In the genomic region with DNA sequence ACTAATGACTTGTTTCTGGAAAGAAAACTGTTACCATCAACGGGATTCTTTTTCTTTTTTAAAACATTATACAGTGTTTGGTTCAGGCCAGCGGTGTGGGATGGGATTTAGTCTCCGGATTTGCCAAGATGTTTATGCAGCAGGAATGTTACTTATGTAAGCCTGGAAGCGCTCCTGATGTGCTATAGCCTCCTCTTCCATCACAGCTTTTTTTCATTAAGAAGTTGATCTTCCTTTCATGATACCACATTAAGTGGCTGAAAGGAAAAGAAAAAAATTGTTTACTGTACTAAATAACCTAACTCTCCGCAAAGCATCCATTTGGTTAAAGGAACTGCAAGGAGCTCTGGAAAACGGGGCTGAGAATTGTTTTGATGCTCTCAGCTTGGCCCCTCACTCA, we compare ENCODE assay signal across 2 cellular contexts.
TF ChIP-seq lines count a peak whose summit lies in the region.

No MANE protein-coding gene starts in this region.

TF ChIP-seq in A549, 52 proteins besides CTCF, POLR2A, EP300 and RAD21 (continued from another document):
- TF ChIP-seq, protein P1, sequence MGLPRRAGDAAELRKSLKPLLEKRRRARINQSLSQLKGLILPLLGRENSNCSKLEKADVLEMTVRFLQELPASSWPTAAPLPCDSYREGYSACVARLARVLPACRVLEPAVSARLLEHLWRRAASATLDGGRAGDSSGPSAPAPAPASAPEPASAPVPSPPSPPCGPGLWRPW (IDR thresholded peaks at IDR 0.05): no peak
- no peak for TF ChIP-seq NR3C1 (IDR thresholded peaks at IDR 0.05)
TF ChIP-seq in A549: peak in this region for 0.

TF ChIP-seq in HCT116, 20 proteins besides CTCF, POLR2A, EP300 and RAD21 (continued from another document):
- TF ChIP-seq SIN3A (IDR thresholded peaks at IDR 0.05; ENCODE audit: low read depth) (no peak), FOSL1 (IDR thresholded peaks at IDR 0.05; ENCODE audit: low read depth) (no peak), ELF1 (IDR thresholded peaks at IDR 0.05; ENCODE audit: borderline replicate concordance, low read depth) (no peak)
- TF ChIP-seq, protein P2, sequence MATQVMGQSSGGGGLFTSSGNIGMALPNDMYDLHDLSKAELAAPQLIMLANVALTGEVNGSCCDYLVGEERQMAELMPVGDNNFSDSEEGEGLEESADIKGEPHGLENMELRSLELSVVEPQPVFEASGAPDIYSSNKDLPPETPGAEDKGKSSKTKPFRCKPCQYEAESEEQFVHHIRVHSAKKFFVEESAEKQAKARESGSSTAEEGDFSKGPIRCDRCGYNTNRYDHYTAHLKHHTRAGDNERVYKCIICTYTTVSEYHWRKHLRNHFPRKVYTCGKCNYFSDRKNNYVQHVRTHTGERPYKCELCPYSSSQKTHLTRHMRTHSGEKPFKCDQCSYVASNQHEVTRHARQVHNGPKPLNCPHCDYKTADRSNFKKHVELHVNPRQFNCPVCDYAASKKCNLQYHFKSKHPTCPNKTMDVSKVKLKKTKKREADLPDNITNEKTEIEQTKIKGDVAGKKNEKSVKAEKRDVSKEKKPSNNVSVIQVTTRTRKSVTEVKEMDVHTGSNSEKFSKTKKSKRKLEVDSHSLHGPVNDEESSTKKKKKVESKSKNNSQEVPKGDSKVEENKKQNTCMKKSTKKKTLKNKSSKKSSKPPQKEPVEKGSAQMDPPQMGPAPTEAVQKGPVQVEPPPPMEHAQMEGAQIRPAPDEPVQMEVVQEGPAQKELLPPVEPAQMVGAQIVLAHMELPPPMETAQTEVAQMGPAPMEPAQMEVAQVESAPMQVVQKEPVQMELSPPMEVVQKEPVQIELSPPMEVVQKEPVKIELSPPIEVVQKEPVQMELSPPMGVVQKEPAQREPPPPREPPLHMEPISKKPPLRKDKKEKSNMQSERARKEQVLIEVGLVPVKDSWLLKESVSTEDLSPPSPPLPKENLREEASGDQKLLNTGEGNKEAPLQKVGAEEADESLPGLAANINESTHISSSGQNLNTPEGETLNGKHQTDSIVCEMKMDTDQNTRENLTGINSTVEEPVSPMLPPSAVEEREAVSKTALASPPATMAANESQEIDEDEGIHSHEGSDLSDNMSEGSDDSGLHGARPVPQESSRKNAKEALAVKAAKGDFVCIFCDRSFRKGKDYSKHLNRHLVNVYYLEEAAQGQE (IDR thresholded peaks at IDR 0.05; ENCODE audit: low read depth): no peak
